Comparison of ENCODE assay signal across 1 cellular context in the genomic region with DNA sequence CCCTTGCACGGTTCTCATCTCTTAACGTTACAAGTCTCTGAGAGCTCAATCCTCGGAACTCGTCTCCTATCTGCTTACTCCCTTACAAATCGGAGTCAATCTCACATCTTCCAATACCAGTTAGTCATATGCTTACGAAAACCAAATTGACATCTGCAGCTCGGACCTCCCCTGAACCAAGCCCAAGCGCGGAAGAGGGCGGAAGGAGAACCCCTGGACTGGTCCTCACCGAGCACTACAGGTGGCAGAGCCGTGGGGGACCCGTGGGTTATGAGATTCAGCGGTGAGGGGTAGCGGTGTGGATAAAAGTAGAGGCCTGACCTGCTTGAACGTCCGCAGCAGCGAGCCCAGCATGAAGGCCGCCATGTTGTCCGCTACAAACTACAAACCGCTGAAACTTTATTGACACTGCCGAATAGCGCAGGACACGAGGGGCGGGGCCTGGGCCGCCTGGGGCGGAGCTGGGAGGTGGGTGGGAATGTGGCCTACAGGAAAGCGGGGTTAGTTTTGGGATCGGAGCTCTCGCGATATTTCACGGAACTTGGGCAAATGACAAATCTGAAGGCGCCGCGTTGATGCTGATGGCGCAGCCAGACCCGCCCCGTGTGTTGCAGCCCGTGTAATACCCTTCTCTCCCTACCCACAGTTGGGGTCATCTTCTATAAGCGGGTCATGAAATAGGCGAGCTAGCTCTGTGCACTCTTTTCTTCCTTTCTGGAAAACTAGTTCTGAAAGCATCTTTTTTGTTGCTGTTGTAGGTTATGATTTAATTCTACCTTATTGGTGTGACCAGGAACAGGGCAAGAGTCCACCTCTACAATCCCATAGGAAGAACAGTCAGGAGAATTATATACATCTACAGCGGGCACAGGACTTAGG.
TF ChIP-seq lines count a peak whose summit lies in the region.

TSS of gene MRPS14 (minus strand) at position 383 of the 879 bp plus-strand sequence. CDS start at position 366, 17 bp downstream.

TF ChIP-seq in A549, 52 proteins besides CTCF, POLR2A, EP300 and RAD21 (continued from another document):
- TF ChIP-seq E2F6 (IDR thresholded peaks at IDR 0.05; ENCODE audit: borderline replicate concordance, low read depth): no peak
- no peak for TF ChIP-seq HEYL (CRISPR knock-in tag; IDR thresholded peaks at IDR 0.05)
- no peak for TF ChIP-seq NFE2L2 (conservative IDR thresholded peaks at IDR 0.05; ENCODE audit: low read length)
- TF ChIP-seq ELK1 (IDR thresholded peaks at IDR 0.05; ENCODE audit: low read depth, low read length): no peak
- no peak for TF ChIP-seq EHF (CRISPR knock-in tag; IDR thresholded peaks at IDR 0.05)
- TF ChIP-seq SREBF2 (IDR thresholded peaks at IDR 0.05): no peak
- TF ChIP-seq HDAC2 (IDR thresholded peaks at IDR 0.05): no peak; the same call in 1 of the 2 replicates
- no peak for TF ChIP-seq FOSB (CRISPR knock-in tag; IDR thresholded peaks at IDR 0.05)
- TF ChIP-seq RFX5 (IDR thresholded peaks at IDR 0.05): 0 out of 2 replicates have a peak, but pooled peaks have one; percentile 34
- TF ChIP-seq, protein P1, sequence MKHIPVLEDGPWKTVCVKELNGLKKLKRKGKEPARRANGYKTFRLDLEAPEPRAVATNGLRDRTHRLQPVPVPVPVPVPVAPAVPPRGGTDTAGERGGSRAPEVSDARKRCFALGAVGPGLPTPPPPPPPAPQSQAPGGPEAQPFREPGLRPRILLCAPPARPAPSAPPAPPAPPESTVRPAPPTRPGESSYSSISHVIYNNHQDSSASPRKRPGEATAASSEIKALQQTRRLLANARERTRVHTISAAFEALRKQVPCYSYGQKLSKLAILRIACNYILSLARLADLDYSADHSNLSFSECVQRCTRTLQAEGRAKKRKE (CRISPR knock-in tag; IDR thresholded peaks at IDR 0.05; ENCODE audit: low read depth): no peak
- TF ChIP-seq, protein P2, sequence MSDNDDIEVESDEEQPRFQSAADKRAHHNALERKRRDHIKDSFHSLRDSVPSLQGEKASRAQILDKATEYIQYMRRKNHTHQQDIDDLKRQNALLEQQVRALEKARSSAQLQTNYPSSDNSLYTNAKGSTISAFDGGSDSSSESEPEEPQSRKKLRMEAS (IDR thresholded peaks at IDR 0.05): peak; percentile 84
- TF ChIP-seq GATA3 (IDR thresholded peaks at IDR 0.05; ENCODE audit: borderline replicate concordance): peak; percentile 20; the same call in 1 of the 2 replicates
- TF ChIP-seq JUNB (IDR thresholded peaks at IDR 0.05): no peak
- TF ChIP-seq ZFP36 (IDR thresholded peaks at IDR 0.05; ENCODE audit: borderline replicate concordance, partially characterized antibody): no peak
- TF ChIP-seq PHF8 (IDR thresholded peaks at IDR 0.05; ENCODE audit: borderline replicate concordance, low read depth): peak; percentile 72; the same call in 1 of the 2 replicates
- TF ChIP-seq, protein P3, sequence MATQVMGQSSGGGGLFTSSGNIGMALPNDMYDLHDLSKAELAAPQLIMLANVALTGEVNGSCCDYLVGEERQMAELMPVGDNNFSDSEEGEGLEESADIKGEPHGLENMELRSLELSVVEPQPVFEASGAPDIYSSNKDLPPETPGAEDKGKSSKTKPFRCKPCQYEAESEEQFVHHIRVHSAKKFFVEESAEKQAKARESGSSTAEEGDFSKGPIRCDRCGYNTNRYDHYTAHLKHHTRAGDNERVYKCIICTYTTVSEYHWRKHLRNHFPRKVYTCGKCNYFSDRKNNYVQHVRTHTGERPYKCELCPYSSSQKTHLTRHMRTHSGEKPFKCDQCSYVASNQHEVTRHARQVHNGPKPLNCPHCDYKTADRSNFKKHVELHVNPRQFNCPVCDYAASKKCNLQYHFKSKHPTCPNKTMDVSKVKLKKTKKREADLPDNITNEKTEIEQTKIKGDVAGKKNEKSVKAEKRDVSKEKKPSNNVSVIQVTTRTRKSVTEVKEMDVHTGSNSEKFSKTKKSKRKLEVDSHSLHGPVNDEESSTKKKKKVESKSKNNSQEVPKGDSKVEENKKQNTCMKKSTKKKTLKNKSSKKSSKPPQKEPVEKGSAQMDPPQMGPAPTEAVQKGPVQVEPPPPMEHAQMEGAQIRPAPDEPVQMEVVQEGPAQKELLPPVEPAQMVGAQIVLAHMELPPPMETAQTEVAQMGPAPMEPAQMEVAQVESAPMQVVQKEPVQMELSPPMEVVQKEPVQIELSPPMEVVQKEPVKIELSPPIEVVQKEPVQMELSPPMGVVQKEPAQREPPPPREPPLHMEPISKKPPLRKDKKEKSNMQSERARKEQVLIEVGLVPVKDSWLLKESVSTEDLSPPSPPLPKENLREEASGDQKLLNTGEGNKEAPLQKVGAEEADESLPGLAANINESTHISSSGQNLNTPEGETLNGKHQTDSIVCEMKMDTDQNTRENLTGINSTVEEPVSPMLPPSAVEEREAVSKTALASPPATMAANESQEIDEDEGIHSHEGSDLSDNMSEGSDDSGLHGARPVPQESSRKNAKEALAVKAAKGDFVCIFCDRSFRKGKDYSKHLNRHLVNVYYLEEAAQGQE (IDR thresholded peaks at IDR 0.05): peak; percentile 68
- no peak for TF ChIP-seq MAFK (IDR thresholded peaks at IDR 0.05; ENCODE audit: partially characterized antibody)
- no peak for TF ChIP-seq POLR2AphosphoS2 (conservative IDR thresholded peaks at IDR 0.05; ENCODE audit: low read length)
- no peak for TF ChIP-seq TP53 (CRISPR knock-in tag; IDR thresholded peaks at IDR 0.05)
- no peak for TF ChIP-seq SMC3 (IDR thresholded peaks at IDR 0.05)
- TF ChIP-seq NPAS2 (CRISPR knock-in tag; IDR thresholded peaks at IDR 0.05; ENCODE audit: borderline replicate concordance): no peak
- TF ChIP-seq BCL3 (IDR thresholded peaks at IDR 0.05): peak; percentile 57; the same call in 1 of the 3 replicates
- no peak for TF ChIP-seq CBX2 (IDR thresholded peaks at IDR 0.05; ENCODE audit: borderline replicate concordance, low read depth)
- no peak for TF ChIP-seq USF2 (IDR thresholded peaks at IDR 0.05)
- no peak for TF ChIP-seq EHMT2 (IDR thresholded peaks at IDR 0.05; ENCODE audit: low read depth)
- TF ChIP-seq ZSCAN20 (CRISPR knock-in tag; IDR thresholded peaks at IDR 0.05): no peak
- TF ChIP-seq FOSL2 (IDR thresholded peaks at IDR 0.05): no peak
- TF ChIP-seq FOSL2 (CRISPR knock-in tag; IDR thresholded peaks at IDR 0.05): no peak
- no peak for TF ChIP-seq ZNF302 (CRISPR knock-in tag; IDR thresholded peaks at IDR 0.05)
- no peak for TF ChIP-seq TFCP2L1 (CRISPR knock-in tag; IDR thresholded peaks at IDR 0.05)
- TF ChIP-seq CHD2 (IDR thresholded peaks at IDR 0.05; ENCODE audit: low read length, partially characterized antibody): peak; percentile 89
- 0 out of 2 replicates have a peak, but pooled peaks have one; percentile 21 for TF ChIP-seq HOXB5 (CRISPR knock-in tag; IDR thresholded peaks at IDR 0.05)
- TF ChIP-seq MYC (IDR thresholded peaks at IDR 0.05; ENCODE audit: borderline replicate concordance, low read length): peak; percentile 70; the same call in 1 of the 2 replicates
- TF ChIP-seq RCOR1 (IDR thresholded peaks at IDR 0.05; ENCODE audit: low read depth, low read length): no peak
- no peak for TF ChIP-seq CEBPB (IDR thresholded peaks at IDR 0.05)
